In genomic region chrX:117002981-117003380, GRCh38 we compare ENCODE assay signal across 33 cellular contexts.
"Had no signal": no experiment of that assay in that cellular context is flagged by ENCODE, and none has a peak within 500 bp of the region (broad histone marks: within the 10 kb centered on the region; RNA-seq: fewer than 3 reads in every experiment).

No MANE protein-coding gene starts in this region.

- H3K9me3 Mint-ChIP-seq: T-cell had no signal

- H3K4me3 ChIP-seq: MG63, PC-9, SJCRH30, SK-N-MC had no signal

- H3K4me1 Mint-ChIP-seq: T-cell had no signal

- H3K27ac Mint-ChIP-seq: T-cell had no signal

- H3K27me3 ChIP-seq: MG63, SJCRH30 had no signal

- H3K4me3 Mint-ChIP-seq: T-cell had no signal

- H3K27ac ChIP-seq: PC-9, RWPE1, SJCRH30, SK-N-MC had no signal

- DNase-seq: Kasumi-1, MG63, MV-4-11, NCI-H1092 treated with DMSO at 0.1 percent for 48 hours, NCI-H1105 treated with DMSO at 0.1 percent for 48 hours, NCI-H1417, NCI-H1436, NCI-H146, NCI-H1694, NCI-H187, NCI-H1930, NCI-H2029 treated with DMSO at 0.1 percent for 48 hours, NCI-H2081 treated with DMSO at 0.1 percent for 48 hours, NCI-H2107, NCI-H2171, NCI-H226, NCI-H446 treated with DMSO at 0.1 percent for 48 hours, NCI-H510A, NCI-H524, NCI-H526, NCI-H69, NCI-H748 treated with DMSO at 0.1 percent for 48 hours, NCI-H82, PC-9, SHP77, SIG-M5, SJCRH30, T-cell had no signal

- H3K9me3 ChIP-seq: MG63, SJCRH30 had no signal

- H3K36me3 Mint-ChIP-seq: T-cell had no signal

- H3K36me3 ChIP-seq: MG63, SJCRH30 had no signal

- H2AFZ ChIP-seq: PC-9 had no signal

- ATAC-seq: Panc1, Right ventricle myocardium inferior, SK-N-SH treated with all-trans-retinoic acid at 6 μM for 48 hours, T-cell had no signal

- H3K4me1 ChIP-seq: SJCRH30 had no signal

- H3K4me2 ChIP-seq: PC-9 had no signal

- H3K27me3 Mint-ChIP-seq: T-cell had no signal
